In the genomic region with DNA sequence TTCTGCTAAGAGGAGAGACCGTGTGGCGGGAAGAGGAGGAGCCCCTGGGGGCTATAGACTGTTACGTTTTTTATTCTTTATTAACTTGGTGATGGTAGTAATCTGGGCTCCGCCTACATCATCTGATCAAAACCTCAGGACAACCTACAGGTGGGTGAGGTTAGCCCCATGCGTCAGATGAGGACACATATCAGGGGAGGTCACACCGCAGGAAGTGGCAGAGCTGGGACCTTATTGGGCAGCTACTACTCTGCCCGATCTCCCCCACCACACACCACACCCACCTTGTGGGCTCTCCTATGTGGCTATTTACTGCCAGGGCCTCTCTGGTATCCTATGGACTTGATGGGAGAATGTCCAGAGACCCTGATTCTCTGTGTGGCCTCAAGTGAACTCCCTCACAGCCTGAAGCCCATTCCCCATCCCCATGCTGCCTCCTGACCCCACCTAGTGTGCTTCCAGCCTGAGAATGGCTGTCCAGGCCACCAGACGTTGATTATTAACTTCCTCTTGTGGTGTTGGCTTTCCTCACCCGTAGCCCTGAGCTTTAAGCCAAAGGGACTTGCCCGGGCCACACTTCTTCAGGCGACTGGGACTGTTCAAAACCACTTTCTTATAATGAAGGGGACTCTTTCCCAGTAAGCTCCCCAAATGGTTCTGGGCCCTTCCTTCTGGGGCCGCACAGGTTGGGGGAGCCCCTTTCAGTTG, we compare ENCODE assay signal across 8 cellular contexts. TPM values are rescaled to one million over a fixed set of nuclear protein-coding genes. Genes with fewer than 3 reads are reported as not detected.
DNase-seq lines count a peak whose midpoint lies in the region; ATAC-seq, FAIRE-seq and TF ChIP-seq lines count a peak whose summit lies in the region.

No MANE protein-coding gene starts in this region.

- no peaks in the 10 kb centered on the region for H3K9me3 Mint-ChIP-seq in memory B cell

- TF ChIP-seq POLR2A in GM12891 (IDR thresholded peaks at IDR 0.05; ENCODE audit: low read depth, low read length) (no peak), lower leg skin (IDR thresholded peaks at IDR 0.05) (no peak)

- H3K4me1 Mint-ChIP-seq in memory B cell, result peaks cover 16% of the 10 kb centered on the region

- DNase-seq in GM12891 (ENCODE audit: insufficient read length, low spot score) (no peak), RWPE1 (ENCODE audit: low spot score) (no peak), memory B cell (ENCODE audit: low spot score in 2 of 2) (no peak), lower leg skin (ENCODE audit: low spot score in 2 of 2) (no peak)
- no peak for DNase-seq in activated CD4-positive, alpha-beta T cell treated with anti-CD3 and anti-CD28 coated beads for 48 hours

- CTCF ChIA-PET in RWPE1 (lab: Yijun Ruan, JAX), result interaction anchor here (1.1 to 1.5 kb wide), 3 partner anchors 27 to 158 kb away, joined by 4 read pairs; no protein-coding TSS in a partner anchor

- H3K36me3 Mint-ChIP-seq in memory B cell, result no peaks in the 10 kb centered on the region

- H3K27me3 Mint-ChIP-seq in memory B cell, result peaks cover 50% of the 10 kb centered on the region

- 39 to 45% methylated on average over 12 of the region's 12 CpGs for WGBS in lower leg skin, 2 donors

- FAIRE-seq in GM12891 (lab: Jason Lieb, UNC), result peak; percentile 45

- H3K27ac Mint-ChIP-seq in memory B cell, result no peak overlapping the region

- H3K4me3 ChIP-seq in lower leg skin (ENCODE audit: low read depth, poor library complexity, severe bottlenecking), result no peak overlapping the region

- no peak overlapping the region for H3K27ac ChIP-seq in RWPE1

- TF ChIP-seq CTCF in RWPE1 (conservative IDR thresholded peaks at IDR 0.05; ENCODE audit: low read depth), result 0 out of 2 replicates have a peak, but pooled peaks have one; percentile 7
- TF ChIP-seq CTCF in lower leg skin (IDR thresholded peaks at IDR 0.05), result no peak

- H3K4me3 Mint-ChIP-seq in memory B cell, result peak overlapping the region; percentile 67

- intact Hi-C loops in lower leg skin (cut with DNase I; ENCODE audit: low total_unique reads), result no loop called here

- POLR2A ChIA-PET in RWPE1 (lab: Yijun Ruan, JAX; ENCODE audit: low non-redundant PET), result no interaction called here

- ATAC-seq in GM21423 (IDR thresholded peaks at IDR 0.05; ENCODE audit: unreplicated experiment) (peak; percentile 75), memory B cell (ENCODE audit: low read depth) (peak; percentile 80), GM21576 (IDR thresholded peaks at IDR 0.05; ENCODE audit: unreplicated experiment) (no peak), GM18868 (IDR thresholded peaks at IDR 0.05; ENCODE audit: unreplicated experiment) (no peak)

TF ChIP-seq in GM12891, 5 proteins besides CTCF, POLR2A, EP300 and RAD21:
- TF ChIP-seq POLR2AphosphoS5 (IDR thresholded peaks at IDR 0.05; ENCODE audit: low read depth, low read length), result no peak
- TF ChIP-seq POU2F2 (IDR thresholded peaks at IDR 0.05; ENCODE audit: low read depth, low read length), result no peak
- no peak for TF ChIP-seq TAF1 (IDR thresholded peaks at IDR 0.05; ENCODE audit: low read depth, low read length)
- TF ChIP-seq SPI1 (IDR thresholded peaks at IDR 0.05; ENCODE audit: low read depth, low read length), result no peak
- TF ChIP-seq PAX5 (IDR thresholded peaks at IDR 0.05; ENCODE audit: insufficient read depth, low read length, severe bottlenecking), result no peak

RNA-seq across cellular contexts. Expression of a gene that starts 8.2 kb away (rescaled TPM):
- polyA plus RNA-seq in GM12891 (2012; ENCODE audit: low read depth, missing spikeins), result not detected
- total RNA-seq in lower leg skin, result under 1 TPM in 3 of 4 donors, not detected in 1; 0.13 to 0.25 (median 0.23) TPM

Comparison
In these comparisons a context has a peak if more than half of its experiments do, and no peak if none do; other contexts are left out.
1. ATAC-seq: peak in GM21423 (single experiment) and memory B cell (single experiment); none in GM21576 (single experiment) and GM18868 (single experiment).